21 cellular contexts compared by ENCODE assay signal in the genomic region with DNA sequence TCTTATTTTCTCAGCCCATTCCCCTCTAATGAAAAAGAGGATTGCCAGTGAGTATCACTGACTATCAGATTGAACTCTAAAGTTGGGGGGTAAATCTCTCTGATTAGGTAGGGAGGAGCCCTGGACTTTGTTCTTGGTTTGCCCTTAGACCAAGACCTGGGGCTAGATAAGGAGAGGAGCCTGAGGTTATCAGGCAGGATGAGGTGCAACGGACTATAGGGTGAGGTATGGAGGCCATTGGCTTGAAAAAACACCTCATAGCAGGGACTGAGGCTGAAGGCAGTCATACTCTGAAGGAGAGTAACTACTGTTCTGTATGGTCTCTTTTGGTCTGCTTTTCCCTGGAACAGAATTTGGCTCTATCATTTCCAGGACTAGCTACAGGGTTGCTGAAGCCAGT. TPM values are rescaled to one million over a fixed set of nuclear protein-coding genes. Genes with fewer than 3 reads are reported as not detected.
DNase-seq lines count a peak whose midpoint lies in the region; ATAC-seq, FAIRE-seq and TF ChIP-seq lines count a peak whose summit lies in the region.
"Had no signal": no experiment of that assay in that cellular context is flagged by ENCODE, and none has a peak within 500 bp of the region (broad histone marks: within the 10 kb centered on the region; RNA-seq: fewer than 3 reads in every experiment).

No MANE protein-coding gene starts in this region.

- WGBS in A549 (ENCODE audit: missing lambda C conversion rate) = 95% methylated on average over 1 of the region's 1 CpG
- 90 to 97% methylated on average over 1 of the region's 1 CpG for WGBS in GM23248 (ENCODE audit: low coverage in 1 of 2, low lambda C conversion rate in 2 of 2, missing lambda C conversion rate in 2 of 2), 2 experiments

- H3K9me3 ChIP-seq in A549 (no peaks in the 10 kb centered on the region), GM23248 (ENCODE audit: low read depth) (no peaks in the 10 kb centered on the region)
- no peaks in the 10 kb centered on the region for H3K9me3 ChIP-seq in naive thymus-derived CD4-positive, alpha-beta T cell (ENCODE audit: control insufficient read depth in 2 of 3, low read length in 3 of 3)
- H3K9me3 ChIP-seq: thoracic aorta had no signal

- CTCF ChIA-PET in A549 (lab: Yijun Ruan, JAX) = no interaction called here
- CTCF ChIA-PET in naive thymus-derived CD4-positive, alpha-beta T cell (lab: Charles Lee) = no interaction called here
- CTCF ChIA-PET in RWPE1 (lab: Yijun Ruan, JAX) = interaction anchor here (0.7 kb wide), 1 partner anchor 184 kb away, joined by 3 read pairs; no protein-coding TSS in a partner anchor

- H3K4me3 ChIP-seq in A549 (no peak overlapping the region), GM23248 (peak overlapping the region; percentile 99)
- H3K4me3 ChIP-seq in naive thymus-derived CD4-positive, alpha-beta T cell (ENCODE audit: low read length) = no peak overlapping the region
- H3K4me3 ChIP-seq: neural progenitor cell, thoracic aorta had no signal

- POLR2A ChIA-PET in A549 (lab: Yijun Ruan, JAX) = interaction anchor here (0.6 kb wide), 1 partner anchor 344 kb away, joined by 4 read pairs; no protein-coding TSS in a partner anchor
- POLR2A ChIA-PET in naive thymus-derived CD4-positive, alpha-beta T cell (lab: Charles Lee) = no interaction called here
- POLR2A ChIA-PET in RWPE1 (lab: Yijun Ruan, JAX; ENCODE audit: low non-redundant PET) = no interaction called here

- H3K27ac ChIP-seq in A549 = no peak overlapping the region
- peak overlapping the region; percentile 48; the same call in 1 of the 2 replicates for H3K27ac ChIP-seq in GM23248
- no peak overlapping the region for H3K27ac ChIP-seq in naive thymus-derived CD4-positive, alpha-beta T cell (ENCODE audit: low read depth, low read length)
- H3K27ac ChIP-seq in RWPE1 = no peak overlapping the region
- H3K27ac ChIP-seq: neural progenitor cell, thoracic aorta had no signal

- FAIRE-seq in A549 (lab: Jason Lieb, UNC) = no peak

- H3K4me1 ChIP-seq in A549 (peaks cover 71% of the 10 kb centered on the region), GM23248 (ENCODE audit: insufficient read depth) (peaks cover 75% of the 10 kb centered on the region)
- H3K4me1 ChIP-seq in naive thymus-derived CD4-positive, alpha-beta T cell (ENCODE audit: control insufficient read depth in 2 of 2, insufficient read depth in 2 of 2, low read length in 2 of 2) = peaks cover 16 to 20% of the 10 kb centered on the region in 2 donors
- H3K4me1 ChIP-seq: neural progenitor cell had no signal

- H3K79me2 ChIP-seq in GM23248 (ENCODE audit: insufficient read depth) = peaks cover 85% of the 10 kb centered on the region

- peaks cover under 1% of the 10 kb centered on the region; the same call in 1 of the 2 replicates for H3K36me3 ChIP-seq in GM23248 (ENCODE audit: low read depth)
- no peaks in the 10 kb centered on the region for H3K36me3 ChIP-seq in naive thymus-derived CD4-positive, alpha-beta T cell (ENCODE audit: control insufficient read depth in 2 of 3, insufficient read depth in 3 of 3, low read length in 3 of 3)
- H3K36me3 ChIP-seq: neural progenitor cell, thoracic aorta had no signal

- H3K36me3 Mint-ChIP-seq in activated T-helper 1 cell treated with anti-CD3 and anti-CD28 coated beads, Interleukin-12 subunit alpha, Interleukin-12 subunit beta, Interleukin-2, Interleukin-4 antibody, amounts not matched to agents 30 ng/mL and 10 ng/mL and 1 ng/mL, durations not matched to agents 14 hours and 24 hours and 36 hours (ENCODE audit: low read depth) = peaks cover 10% of the 10 kb centered on the region
- H3K36me3 Mint-ChIP-seq in naive thymus-derived CD4-positive, alpha-beta T cell = peaks cover 0 to 10% (median 9%) of the 10 kb centered on the region in 5 donors

- no peaks in the 10 kb centered on the region for H3K27me3 Mint-ChIP-seq in activated T-helper 1 cell treated with anti-CD3 and anti-CD28 coated beads, Interleukin-12 subunit alpha, Interleukin-12 subunit beta, Interleukin-2, Interleukin-4 antibody, amounts not matched to agents 30 ng/mL and 10 ng/mL and 1 ng/mL, durations not matched to agents 14 hours and 24 hours and 36 hours (ENCODE audit: insufficient read depth)
- no peaks in the 10 kb centered on the region for H3K27me3 Mint-ChIP-seq in naive thymus-derived CD4-positive, alpha-beta T cell
- H3K27me3 Mint-ChIP-seq: activated CD4-positive, alpha-beta memory T cell treated with anti-CD3 and anti-CD28 coated beads for 36 hours; activated naive CD4-positive, alpha-beta T cell treated with anti-CD3 and anti-CD28 coated beads, Interleukin-2, amount 10 ng/mL, durations not matched to agents 7 days and 5 days; memory B cell; stimulated activated memory B cell treated with anti-CD40 and anti-IgM and Interleukin-4, amounts not matched to agents 10 μg/mL and 1 μg/mL and 100 μg/mL, for 72 hours had no signal

- no peaks in the 10 kb centered on the region for H3K27me3 ChIP-seq in GM23248 (replicated peaks; ENCODE audit: insufficient read depth)
- no peaks in the 10 kb centered on the region for H3K27me3 ChIP-seq in naive thymus-derived CD4-positive, alpha-beta T cell (ENCODE audit: control insufficient read depth in 2 of 2, insufficient read depth in 2 of 2, low read length in 2 of 2)
- H3K27me3 ChIP-seq: neural progenitor cell had no signal

- no peaks in the 10 kb centered on the region for H3K9me3 Mint-ChIP-seq in activated T-helper 1 cell treated with anti-CD3 and anti-CD28 coated beads, Interleukin-12 subunit alpha, Interleukin-12 subunit beta, Interleukin-2, Interleukin-4 antibody, amounts not matched to agents 30 ng/mL and 10 ng/mL and 1 ng/mL, durations not matched to agents 14 hours and 24 hours and 36 hours
- peaks cover 0 to 5% (median 0%) of the 10 kb centered on the region in 11 donors for H3K9me3 Mint-ChIP-seq in naive thymus-derived CD4-positive, alpha-beta T cell
- H3K9me3 Mint-ChIP-seq: memory B cell had no signal

- TF ChIP-seq POLR2A in A549 (IDR thresholded peaks at IDR 0.05; ENCODE audit: low read length) = no peak

- no peak for ATAC-seq in A549
- no peak for ATAC-seq in naive thymus-derived CD4-positive, alpha-beta T cell
- no peak for ATAC-seq in HG03571 (IDR thresholded peaks at IDR 0.05; ENCODE audit: unreplicated experiment)
- ATAC-seq in GM18511 (IDR thresholded peaks at IDR 0.05; ENCODE audit: unreplicated experiment) = no peak
- ATAC-seq: stimulated activated memory B cell treated with anti-CD40 and anti-IgM and Interleukin-4, amounts not matched to agents 10 μg/mL and 1 μg/mL and 100 μg/mL, for 72 hours had no signal

- in situ Hi-C loops in GM23248 (cut with MboI) = no loop called here

- H3F3A ChIP-seq in GM23248 (ENCODE audit: insufficient read depth) = peaks cover 53% of the 10 kb centered on the region

- no peak overlapping the region for H2AFZ ChIP-seq in GM23248
- H2AFZ ChIP-seq: neural progenitor cell had no signal

- no peak overlapping the region for H3K27ac Mint-ChIP-seq in activated T-helper 1 cell treated with anti-CD3 and anti-CD28 coated beads, Interleukin-12 subunit alpha, Interleukin-12 subunit beta, Interleukin-2, Interleukin-4 antibody, amounts not matched to agents 30 ng/mL and 10 ng/mL and 1 ng/mL, durations not matched to agents 14 hours and 24 hours and 36 hours
- peak overlapping the region in 3 of 9 donors; percentile 6 to 92 (median 16) for H3K27ac Mint-ChIP-seq in naive thymus-derived CD4-positive, alpha-beta T cell
- H3K27ac Mint-ChIP-seq: activated CD4-positive, alpha-beta memory T cell treated with anti-CD3 and anti-CD28 coated beads for 36 hours; activated naive CD4-positive, alpha-beta T cell treated with anti-CD3 and anti-CD28 coated beads, Interleukin-2, amount 10 ng/mL, durations not matched to agents 7 days and 5 days; memory B cell; neural progenitor cell had no signal

- DNase-seq in A549 (ENCODE audit: low read depth in 1 of 2, low spot score in 1 of 2) = no peak
- DNase-seq in GM23248 = no peak
- DNase-seq in activated T-helper 1 cell treated with anti-CD3 and anti-CD28 coated beads, Interleukin-12 subunit alpha, Interleukin-12 subunit beta, Interleukin-2, Interleukin-4 antibody, amounts not matched to agents 30 ng/mL and 10 ng/mL and 1 ng/mL, durations not matched to agents 14 hours and 24 hours and 36 hours (ENCODE audit: low spot score) = no peak
- no peak for DNase-seq in naive thymus-derived CD4-positive, alpha-beta T cell
- DNase-seq in DMS79 treated with DMSO at 0.1 percent for 48 hours (lab: John Stamatoyannopoulos, UW) = no peak
- no peak for DNase-seq in RWPE1 (ENCODE audit: low spot score)
- DNase-seq: activated CD4-positive, alpha-beta memory T cell treated with anti-CD3 and anti-CD28 coated beads for 36 hours; activated naive CD4-positive, alpha-beta T cell treated with anti-CD3 and anti-CD28 coated beads, Interleukin-2, amount 10 ng/mL, durations not matched to agents 7 days and 5 days; activated T-cell treated with anti-CD3 and anti-CD28 coated beads for 4 hours; cortex of kidney; KG1; kidney glomerular epithelial cell; NCI-H1048; NCI-H2081 treated with DMSO at 0.1 percent for 48 hours; NCI-H510A had no signal

- no peak for TF ChIP-seq EP300 in A549 (IDR thresholded peaks at IDR 0.05)

- no peak for TF ChIP-seq RAD21 in A549 (conservative IDR thresholded peaks at IDR 0.05 in 1 of 2, IDR thresholded peaks at IDR 0.05 in 1 of 2)

- no peaks in the 10 kb centered on the region for H4K20me1 ChIP-seq in GM23248 (ENCODE audit: insufficient read depth)

- TF ChIP-seq CTCF in A549 (IDR thresholded peaks at IDR 0.05) = no peak
- no peak for TF ChIP-seq CTCF in RWPE1 (conservative IDR thresholded peaks at IDR 0.05; ENCODE audit: low read depth)

- H3K4me3 Mint-ChIP-seq in activated T-helper 1 cell treated with anti-CD3 and anti-CD28 coated beads, Interleukin-12 subunit alpha, Interleukin-12 subunit beta, Interleukin-2, Interleukin-4 antibody, amounts not matched to agents 30 ng/mL and 10 ng/mL and 1 ng/mL, durations not matched to agents 14 hours and 24 hours and 36 hours = peak overlapping the region; percentile 90
- H3K4me3 Mint-ChIP-seq in naive thymus-derived CD4-positive, alpha-beta T cell = peak overlapping the region in 7 of 10 donors; percentile 30 to 96 (median 92)
- H3K4me3 Mint-ChIP-seq: activated CD4-positive, alpha-beta memory T cell treated with anti-CD3 and anti-CD28 coated beads for 36 hours; stimulated activated memory B cell treated with anti-CD40 and anti-IgM and Interleukin-4, amounts not matched to agents 10 μg/mL and 1 μg/mL and 100 μg/mL, for 72 hours had no signal

- H3K4me1 Mint-ChIP-seq in activated T-helper 1 cell treated with anti-CD3 and anti-CD28 coated beads, Interleukin-12 subunit alpha, Interleukin-12 subunit beta, Interleukin-2, Interleukin-4 antibody, amounts not matched to agents 30 ng/mL and 10 ng/mL and 1 ng/mL, durations not matched to agents 14 hours and 24 hours and 36 hours (ENCODE audit: low read depth) = peaks cover 64% of the 10 kb centered on the region
- peaks cover 55 to 93% (median 86%) of the 10 kb centered on the region in 7 donors for H3K4me1 Mint-ChIP-seq in naive thymus-derived CD4-positive, alpha-beta T cell

- H3K4me2 ChIP-seq in A549 (peak overlapping the region; percentile 99), GM23248 (ENCODE audit: unreplicated experiment) (peak overlapping the region; percentile 93)
- H3K4me2 ChIP-seq: neural progenitor cell had no signal

- intact Hi-C loops in activated T-helper 1 cell treated with anti-CD3 and anti-CD28 coated beads, Interleukin-12 subunit alpha, Interleukin-12 subunit beta, Interleukin-2, Interleukin-4 antibody, amounts not matched to agents 30 ng/mL and 10 ng/mL and 1 ng/mL, durations not matched to agents 14 hours and 24 hours and 36 hours (cut with micrococcal nuclease) = loop anchor here (10.0 kb wide), 1 partner anchor 1685 kb away; no protein-coding TSS in a partner anchor
- intact Hi-C loops in naive thymus-derived CD4-positive, alpha-beta T cell (cut with micrococcal nuclease) = no loop called here

- no peaks in the 10 kb centered on the region for H3K9me2 ChIP-seq in GM23248 (ENCODE audit: insufficient read depth)

- H3K9ac ChIP-seq in GM23248 = peak overlapping the region; percentile 91; the same call in 1 of the 2 replicates
- H3K9ac ChIP-seq: neural progenitor cell had no signal

RNA-seq across cellular contexts. Expression of gene TRIM32, which starts 2.5 kb away (rescaled TPM):
- polyA plus RNA-seq in A549 (2011; rRNA removed) (23.8 and 29.0 TPM in 2 replicates), A549 (2017; fragmentation: RNase III; extraction: RNeasy Plus Mini Kit Qiagen cat#74134 plus additional on column Dnase treatment) (16.9 to 17.6 TPM (median 17.4 TPM) in 3 replicates), GM23248 (2016; fragmentation: Nextera tagmentation; extraction: Ambion mirVana) (34.5 and 37.0 TPM in 2 replicates)
- 7.7 and 10.0 TPM in 2 replicates for polyA plus RNA-seq in A549 (2012; cell fraction: cytosol; rRNA removed)
- 13.6 and 17.2 TPM in 2 replicates for polyA plus RNA-seq in A549 (2012; cell fraction: nucleus; rRNA removed)
- polyA minus RNA-seq in A549 (2011; rRNA and poly(A)+ RNA removed) = 47.5 and 63.6 TPM in 2 replicates
- 38.2 and 41.9 TPM in 2 replicates for total RNA-seq in GM23248 (2014; rRNA removed; shearing (Covaris generic))
- total RNA-seq in activated T-helper 1 cell treated with anti-CD3 and anti-CD28 coated beads, Interleukin-12 subunit alpha, Interleukin-12 subunit beta, Interleukin-2, Interleukin-4 antibody, amounts not matched to agents 30 ng/mL and 10 ng/mL and 1 ng/mL, durations not matched to agents 14 hours and 24 hours and 36 hours = 16.0 and 18.2 TPM in 2 replicates
- 10 to 100 TPM in 4 of 5 experiments, 1 to 10 TPM in 1; 5.9 to 19.1 (median 16.8) TPM for total RNA-seq in naive thymus-derived CD4-positive, alpha-beta T cell
- 10 to 100 TPM; 11.7 to 19.7 TPM for polyA plus RNA-seq in naive thymus-derived CD4-positive, alpha-beta T cell
